8 cellular contexts compared by ENCODE assay signal in the genomic region with DNA sequence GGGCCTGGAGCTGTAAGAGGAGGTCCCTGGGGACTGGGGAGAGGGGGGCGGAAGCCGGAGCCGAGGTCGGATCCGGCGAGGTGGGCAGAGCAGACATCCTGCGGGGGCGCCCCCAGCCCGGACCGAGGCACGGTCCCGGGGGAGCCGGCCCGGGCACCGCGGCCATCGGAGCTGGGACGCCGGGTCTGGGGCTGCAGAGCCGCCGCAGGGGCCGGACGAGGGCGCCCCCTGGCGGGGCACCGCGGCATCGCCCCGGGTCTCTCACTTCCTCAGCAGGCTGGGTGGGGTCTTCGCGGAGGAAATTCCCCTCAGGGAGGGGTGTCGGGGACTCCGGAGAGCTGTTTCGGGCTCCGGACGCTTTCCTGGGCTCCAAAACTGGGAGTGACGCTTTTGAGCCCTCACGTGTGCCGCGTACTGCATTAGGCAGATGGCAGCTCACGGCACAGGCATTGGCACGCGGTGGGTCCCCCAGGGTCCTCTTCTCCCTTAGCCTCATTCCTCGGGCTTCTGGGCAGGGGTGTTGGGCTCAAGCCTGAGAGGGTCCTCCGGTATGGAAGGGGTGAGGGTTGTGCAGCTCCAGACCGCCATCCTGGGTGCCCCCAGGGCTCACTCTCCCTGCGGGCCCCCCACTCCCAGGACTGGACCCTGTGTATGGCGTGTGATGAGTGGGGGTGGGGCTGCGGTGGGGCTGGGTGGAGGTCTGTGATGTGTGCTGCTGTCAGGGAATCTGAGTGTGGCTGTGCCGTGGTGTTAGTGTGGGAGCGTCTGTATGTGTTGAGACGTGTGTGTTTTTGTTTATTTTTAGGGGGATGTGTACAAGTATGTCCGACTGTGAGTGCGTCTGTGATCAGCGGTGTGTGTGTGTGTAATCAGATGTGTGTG. TPM values are rescaled to one million over a fixed set of nuclear protein-coding genes. Genes with fewer than 3 reads are reported as not detected.
A peak's percentile ranks its signal among the peaks of the same experiment; 100 is the strongest.
DNase-seq lines count a peak whose midpoint lies in the region; ATAC-seq and TF ChIP-seq lines count a peak whose summit lies in the region.

No MANE protein-coding gene starts in this region.

- H3K27me3 ChIP-seq in H7 (ENCODE audit: control insufficient read depth, insufficient read depth, low read length): peaks cover 52% of the 10 kb centered on the region

- WGBS in lower leg skin, 2 donors: 9 to 14% methylated on average over 31 to 36 of the region's 55 CpGs

- TF ChIP-seq CTCF in lower leg skin (IDR thresholded peaks at IDR 0.05): no peak

- H3K4me3 ChIP-seq in H7 (ENCODE audit: insufficient read depth, low read depth, low read length): peak overlapping the region; percentile 42
- no peak overlapping the region for H3K4me3 ChIP-seq in lower leg skin (ENCODE audit: low read depth, poor library complexity, severe bottlenecking)

- no peak overlapping the region for H3K27ac Mint-ChIP-seq in T-helper 17 cell
- H3K27ac Mint-ChIP-seq in stimulated activated naive B cell treated with anti-CD40 and anti-IgM and Interleukin-4, amounts not matched to agents 10 μg/mL and 1 μg/mL and 100 μg/mL, for 72 hours: no peak overlapping the region

- peak overlapping the region; percentile 60 for H3K4me3 Mint-ChIP-seq in T-helper 17 cell
- peak overlapping the region; percentile 67 to 69 for H3K4me3 Mint-ChIP-seq in stimulated activated naive B cell treated with anti-CD40 and anti-IgM and Interleukin-4, amounts not matched to agents 10 μg/mL and 1 μg/mL and 100 μg/mL, for 72 hours

- ATAC-seq in T-helper 17 cell (peak; percentile 52), GM21723 (IDR thresholded peaks at IDR 0.05; ENCODE audit: unreplicated experiment) (no peak), GM21423 (IDR thresholded peaks at IDR 0.05; ENCODE audit: unreplicated experiment) (no peak)
- ATAC-seq in stimulated activated naive B cell treated with anti-CD40 and anti-IgM and Interleukin-4, amounts not matched to agents 10 μg/mL and 1 μg/mL and 100 μg/mL, for 72 hours (replicated peaks): peak; percentile 49 to 51

- peaks cover 0 to 7% of the 10 kb centered on the region in 2 donors for H3K9me3 Mint-ChIP-seq in stimulated activated naive B cell treated with anti-CD40 and anti-IgM and Interleukin-4, amounts not matched to agents 10 μg/mL and 1 μg/mL and 100 μg/mL, for 72 hours

- intact Hi-C loops in lower leg skin (cut with DNase I; ENCODE audit: low total_unique reads): no loop called here

- no peak for TF ChIP-seq POLR2A in lower leg skin (IDR thresholded peaks at IDR 0.05)

- H3K27me3 Mint-ChIP-seq in T-helper 17 cell: peaks cover 89% of the 10 kb centered on the region
- H3K27me3 Mint-ChIP-seq in stimulated activated naive B cell treated with anti-CD40 and anti-IgM and Interleukin-4, amounts not matched to agents 10 μg/mL and 1 μg/mL and 100 μg/mL, for 72 hours: peaks cover 45 to 78% of the 10 kb centered on the region in 2 donors

- no peaks in the 10 kb centered on the region for H3K9me3 ChIP-seq in T-helper 17 cell (ENCODE audit: control insufficient read depth, low read length, poor library complexity, severe bottlenecking)

- H3K36me3 Mint-ChIP-seq in T-helper 17 cell (ENCODE audit: low read depth): peaks cover 7% of the 10 kb centered on the region
- no peaks in the 10 kb centered on the region for H3K36me3 Mint-ChIP-seq in stimulated activated naive B cell treated with anti-CD40 and anti-IgM and Interleukin-4, amounts not matched to agents 10 μg/mL and 1 μg/mL and 100 μg/mL, for 72 hours

- DNase-seq in AML-193 (lab: John Stamatoyannopoulos, UW) (peak; percentile 1 to 21), H7 (peak; percentile 97), T-helper 17 cell (peak in 2 of 3 donors; percentile 27 to 30), cerebellum (ENCODE audit: low spot score) (peak; percentile 32), lower leg skin (ENCODE audit: low spot score in 2 of 2) (peak; percentile 32 to 88)
- peak; percentile 25 for DNase-seq in stimulated activated naive B cell treated with anti-CD40 and anti-IgM and Interleukin-4, amounts not matched to agents 10 μg/mL and 1 μg/mL and 100 μg/mL, for 72 hours

- no peaks in the 10 kb centered on the region for H3K36me3 ChIP-seq in H7 (replicated peaks; ENCODE audit: control insufficient read depth, insufficient read depth, low read length)

- H3K4me1 Mint-ChIP-seq in T-helper 17 cell: peaks cover 9% of the 10 kb centered on the region
- H3K4me1 Mint-ChIP-seq in stimulated activated naive B cell treated with anti-CD40 and anti-IgM and Interleukin-4, amounts not matched to agents 10 μg/mL and 1 μg/mL and 100 μg/mL, for 72 hours: peaks cover 18 to 19% of the 10 kb centered on the region in 2 donors

RNA-seq across cellular contexts. Expression of a gene that starts 29.6 kb away (rescaled TPM):
- total RNA-seq in H7 (2014; rRNA removed; shearing (Covaris generic)): 0.33 and 0.87 TPM in 2 replicates
- not detected for total RNA-seq in T-helper 17 cell
- 0.64 TPM for total RNA-seq in cerebellum
- total RNA-seq in lower leg skin: 10 to 100 TPM in 1 of 4 donors, 1 to 10 TPM in 3; 1.1 to 13.4 (median 2.4) TPM

Comparison
In these comparisons a context has a peak if more than half of its experiments do, and no peak if none do; other contexts are left out.
1. DNase-seq: peak in every context shown above with its lines; median percentile 97 in H7; 60 in lower leg skin; 32 in cerebellum; 28 in T-helper 17 cell; 25 in stimulated activated naive B cell treated with anti-CD40 and anti-IgM and Interleukin-4, amounts not matched to agents 10 μg/mL and 1 μg/mL and 100 μg/mL, for 72 hours; 11 in AML-193.
2. ATAC-seq: peak in T-helper 17 cell (single experiment) and stimulated activated naive B cell treated with anti-CD40 and anti-IgM and Interleukin-4, amounts not matched to agents 10 μg/mL and 1 μg/mL and 100 μg/mL, for 72 hours (2 of 2); none in GM21723 (single experiment) and GM21423 (single experiment).